In genomic region chr6:7975764-7976146, GRCh38 we compare ENCODE assay signal across 1 cellular context.
TF ChIP-seq lines count a peak whose summit lies in the region.

No MANE protein-coding gene starts in this region.

TF ChIP-seq in HepG2, 621 proteins besides CTCF, POLR2A, EP300 and RAD21 (continued from another document and continues in another):
- no peak for TF ChIP-seq ZNF414 (CRISPR knock-in tag; IDR thresholded peaks at IDR 0.05)
- peak; percentile 22; the same call in 1 of the 2 replicates for TF ChIP-seq ETV5 (CRISPR knock-in tag; IDR thresholded peaks at IDR 0.05; ENCODE audit: borderline replicate concordance)
- no peak for TF ChIP-seq MAZ (IDR thresholded peaks at IDR 0.05; ENCODE audit: borderline replicate concordance, low read depth, low read length)
- no peak for TF ChIP-seq MAZ (CRISPR knock-in tag; IDR thresholded peaks at IDR 0.05; ENCODE audit: low read depth)
- no peak for TF ChIP-seq ZNF629 (CRISPR knock-in tag; conservative IDR thresholded peaks at IDR 0.05)
- no peak for TF ChIP-seq ISL2 (CRISPR knock-in tag; IDR thresholded peaks at IDR 0.05)
- no peak for TF ChIP-seq ZNF703 (CRISPR knock-in tag; IDR thresholded peaks at IDR 0.05; ENCODE audit: borderline replicate concordance)
- no peak for TF ChIP-seq HMGXB3 (CRISPR knock-in tag; IDR thresholded peaks at IDR 0.05; ENCODE audit: borderline replicate concordance)
- no peak for TF ChIP-seq NR1H2 (CRISPR knock-in tag; IDR thresholded peaks at IDR 0.05; ENCODE audit: borderline replicate concordance, low read depth)
- TF ChIP-seq NFAT5 (CRISPR knock-in tag; IDR thresholded peaks at IDR 0.05), result 0 out of 2 replicates have a peak, but pooled peaks have one; percentile 59
- TF ChIP-seq THYN1 (CRISPR knock-in tag; IDR thresholded peaks at IDR 0.05; ENCODE audit: borderline replicate concordance, low read depth), result no peak
- no peak for TF ChIP-seq KIAA2018 (CRISPR knock-in tag; IDR thresholded peaks at IDR 0.05; ENCODE audit: borderline replicate concordance)
- no peak for TF ChIP-seq FOXO4 (CRISPR knock-in tag; conservative IDR thresholded peaks at IDR 0.05)
- no peak for TF ChIP-seq ZKSCAN8 (CRISPR knock-in tag; IDR thresholded peaks at IDR 0.05; ENCODE audit: borderline replicate concordance)
- TF ChIP-seq ADNP (CRISPR knock-in tag; IDR thresholded peaks at IDR 0.05), result no peak
- TF ChIP-seq ZNF224 (CRISPR knock-in tag; IDR thresholded peaks at IDR 0.05), result no peak
- no peak for TF ChIP-seq ZNF790 (CRISPR knock-in tag; IDR thresholded peaks at IDR 0.05; ENCODE audit: borderline replicate concordance)
- peak; percentile 92; the same call in 1 of the 2 replicates for TF ChIP-seq ZNF34 (CRISPR knock-in tag; IDR thresholded peaks at IDR 0.05; ENCODE audit: borderline replicate concordance)
- TF ChIP-seq KLF6 (CRISPR knock-in tag; IDR thresholded peaks at IDR 0.05), result no peak; the same call in 1 of the 2 replicates
- no peak for TF ChIP-seq ZNF546 (CRISPR knock-in tag; conservative IDR thresholded peaks at IDR 0.05)
- no peak for TF ChIP-seq ZNF710 (CRISPR knock-in tag; IDR thresholded peaks at IDR 0.05; ENCODE audit: borderline replicate concordance)
- TF ChIP-seq DMTF1 (CRISPR knock-in tag; IDR thresholded peaks at IDR 0.05), result no peak
